In genomic region chr20:32470940-32471339, GRCh38 we compare ENCODE assay signal across 13 cellular contexts.
DNase-seq lines count a peak whose midpoint lies in the region; ATAC-seq and TF ChIP-seq lines count a peak whose summit lies in the region.
"Had no signal": no experiment of that assay in that cellular context is flagged by ENCODE, and none has a peak within 500 bp of the region (broad histone marks: within the 10 kb centered on the region; RNA-seq: fewer than 3 reads in every experiment).

No MANE protein-coding gene starts in this region.

- TF ChIP-seq CTCF in activated CD8-positive, alpha-beta T cell treated with anti-CD3 and anti-CD28 coated beads for 36 hours (IDR thresholded peaks at IDR 0.05) = no peak
- no peak for TF ChIP-seq CTCF in WERI-Rb-1 (IDR thresholded peaks at IDR 0.05; ENCODE audit: low read depth, low read length)

- H3K27ac ChIP-seq in cingulate gyrus (ENCODE audit: low read depth, low read length) (peak overlapping the region; percentile 75), muscle layer of colon (ENCODE audit: low read depth, low read length) (peak overlapping the region; percentile 61), subcutaneous abdominal adipose tissue (ENCODE audit: low read depth, low read length) (peak overlapping the region; percentile 77), WERI-Rb-1 (no peak overlapping the region; the same call in 1 of the 2 replicates)

- H3K9me3 ChIP-seq in muscle layer of colon (ENCODE audit: low read length) (no peaks in the 10 kb centered on the region), subcutaneous abdominal adipose tissue (ENCODE audit: control insufficient read depth in 5 of 5, low read length in 5 of 5) (no peaks in the 10 kb centered on the region), WERI-Rb-1 (ENCODE audit: severe bottlenecking) (no peaks in the 10 kb centered on the region)

- H3K4me1 ChIP-seq in muscle layer of colon (ENCODE audit: insufficient read depth, low read length) = peaks cover 86% of the 10 kb centered on the region
- peaks cover 17 to 98% (median 74%) of the 10 kb centered on the region in 5 donors for H3K4me1 ChIP-seq in subcutaneous abdominal adipose tissue (ENCODE audit: control insufficient read depth in 5 of 5, insufficient read depth in 5 of 5, low read length in 5 of 5)

- no peak overlapping the region for H3K4me3 Mint-ChIP-seq in activated CD8-positive, alpha-beta T cell treated with anti-CD3 and anti-CD28 coated beads for 36 hours
- no peak overlapping the region for H3K4me3 Mint-ChIP-seq in activated CD8-positive, alpha-beta T cell treated with anti-CD3 and anti-CD28 coated beads, Interleukin-2, amount 10 ng/mL, durations not matched to agents 7 days and 5 days
- H3K4me3 Mint-ChIP-seq: activated T-cell treated with anti-CD3 and anti-CD28 coated beads, Interleukin-2, amount 50 U/mL, for 72 hours had no signal

- H3K9me3 Mint-ChIP-seq in activated CD8-positive, alpha-beta T cell treated with anti-CD3 and anti-CD28 coated beads for 36 hours = no peaks in the 10 kb centered on the region
- H3K9me3 Mint-ChIP-seq in activated CD8-positive, alpha-beta T cell treated with anti-CD3 and anti-CD28 coated beads, Interleukin-2, amount 10 ng/mL, durations not matched to agents 7 days and 5 days (ENCODE audit: insufficient read depth) = no peaks in the 10 kb centered on the region
- H3K9me3 Mint-ChIP-seq: activated T-cell treated with anti-CD3 and anti-CD28 coated beads, Interleukin-2, amount 50 U/mL, for 72 hours; brain had no signal

- H3K27ac Mint-ChIP-seq in activated CD8-positive, alpha-beta T cell treated with anti-CD3 and anti-CD28 coated beads for 36 hours = peak overlapping the region; percentile 72
- no peak overlapping the region for H3K27ac Mint-ChIP-seq in activated CD8-positive, alpha-beta T cell treated with anti-CD3 and anti-CD28 coated beads, Interleukin-2, amount 10 ng/mL, durations not matched to agents 7 days and 5 days

- H3K4me1 Mint-ChIP-seq in activated CD8-positive, alpha-beta T cell treated with anti-CD3 and anti-CD28 coated beads for 36 hours (ENCODE audit: low read depth) = peaks cover 17% of the 10 kb centered on the region
- peaks cover 3% of the 10 kb centered on the region for H3K4me1 Mint-ChIP-seq in activated CD8-positive, alpha-beta T cell treated with anti-CD3 and anti-CD28 coated beads, Interleukin-2, amount 10 ng/mL, durations not matched to agents 7 days and 5 days (ENCODE audit: low read depth)

- peak overlapping the region in 1 of 2 donors; percentile 14 for H3K4me3 ChIP-seq in muscle layer of colon (ENCODE audit: low read depth in 1 of 2, low read length in 2 of 2)
- H3K4me3 ChIP-seq in subcutaneous abdominal adipose tissue (ENCODE audit: low read depth in 1 of 5, low read length in 5 of 5) = peak overlapping the region in 1 of 5 donors; percentile 26
- no peak overlapping the region for H3K4me3 ChIP-seq in WERI-Rb-1 (ENCODE audit: low read depth, low read length)

- peaks cover 9% of the 10 kb centered on the region for H3K36me3 Mint-ChIP-seq in activated CD8-positive, alpha-beta T cell treated with anti-CD3 and anti-CD28 coated beads for 36 hours (ENCODE audit: low read depth)
- H3K36me3 Mint-ChIP-seq in activated CD8-positive, alpha-beta T cell treated with anti-CD3 and anti-CD28 coated beads, Interleukin-2, amount 10 ng/mL, durations not matched to agents 7 days and 5 days (ENCODE audit: low read depth) = peaks cover 6% of the 10 kb centered on the region

- H3K36me3 ChIP-seq in muscle layer of colon (ENCODE audit: insufficient read depth, low read length) = peaks cover 11% of the 10 kb centered on the region
- H3K36me3 ChIP-seq in subcutaneous abdominal adipose tissue (ENCODE audit: control insufficient read depth in 5 of 5, insufficient read depth in 5 of 5, low read length in 5 of 5) = peaks cover 0 to 15% (median 4%) of the 10 kb centered on the region in 5 donors
- H3K36me3 ChIP-seq in WERI-Rb-1 = peaks cover 58% of the 10 kb centered on the region

- no peaks in the 10 kb centered on the region for H3K27me3 Mint-ChIP-seq in activated CD8-positive, alpha-beta T cell treated with anti-CD3 and anti-CD28 coated beads for 36 hours
- H3K27me3 Mint-ChIP-seq in activated CD8-positive, alpha-beta T cell treated with anti-CD3 and anti-CD28 coated beads, Interleukin-2, amount 10 ng/mL, durations not matched to agents 7 days and 5 days (ENCODE audit: low read depth) = no peaks in the 10 kb centered on the region
- H3K27me3 Mint-ChIP-seq: brain had no signal

- POLR2A ChIA-PET in activated CD8-positive, alpha-beta T cell treated with anti-CD3 and anti-CD28 coated beads for 36 hours (lab: Charles Lee) = no interaction called here
- POLR2A ChIA-PET in activated CD8-positive, alpha-beta T cell treated with anti-CD3 and anti-CD28 coated beads, Interleukin-2, amount 10 ng/mL, durations not matched to agents 7 days and 5 days (lab: Charles Lee) = no interaction called here

- CTCF ChIA-PET in activated CD8-positive, alpha-beta T cell treated with anti-CD3 and anti-CD28 coated beads for 36 hours (lab: Charles Lee) = interaction anchor here (0.8 to 1.4 kb wide), 3 partner anchors 22 to 181 kb away, joined by 3 to 4 read pairs (median 3); no protein-coding TSS in a partner anchor
- CTCF ChIA-PET in activated CD8-positive, alpha-beta T cell treated with anti-CD3 and anti-CD28 coated beads, Interleukin-2, amount 10 ng/mL, durations not matched to agents 7 days and 5 days (lab: Charles Lee) = interaction anchor here (0.8 to 2.0 kb wide), 3 partner anchors 10 to 181 kb away, joined by 3 to 6 read pairs (median 4); no protein-coding TSS in a partner anchor

- ATAC-seq in activated CD8-positive, alpha-beta T cell treated with anti-CD3 and anti-CD28 coated beads for 36 hours = no peak
- ATAC-seq in activated CD8-positive, alpha-beta T cell treated with anti-CD3 and anti-CD28 coated beads, Interleukin-2, amount 10 ng/mL, durations not matched to agents 7 days and 5 days = no peak

- H3K27me3 ChIP-seq in muscle layer of colon (ENCODE audit: control insufficient read depth in 1 of 2, insufficient read depth in 2 of 2, low read length in 2 of 2) (no peaks in the 10 kb centered on the region), subcutaneous abdominal adipose tissue (ENCODE audit: control insufficient read depth in 5 of 5, insufficient read depth in 4 of 5, low read length in 5 of 5) (no peaks in the 10 kb centered on the region), WERI-Rb-1 (ENCODE audit: insufficient read depth, low read depth, severe bottlenecking) (no peaks in the 10 kb centered on the region)

- no peak for DNase-seq in activated CD8-positive, alpha-beta T cell treated with anti-CD3 and anti-CD28 coated beads for 36 hours
- DNase-seq in activated CD8-positive, alpha-beta T cell treated with anti-CD3 and anti-CD28 coated beads, Interleukin-2, amount 10 ng/mL, durations not matched to agents 7 days and 5 days = no peak
- DNase-seq in NCI-H187 (lab: John Stamatoyannopoulos, UW) (no peak), NCI-H187 treated with DMSO at 0.1 percent for 48 hours (lab: John Stamatoyannopoulos, UW) (no peak), WERI-Rb-1 (no peak)
- DNase-seq: activated CD4-positive, alpha-beta T cell treated with anti-CD3 and anti-CD28 coated beads for 4 hours; activated T-cell treated with anti-CD3 and anti-CD28 coated beads, Interleukin-2, amount 50 U/mL, for 72 hours; NCI-H1105 treated with DMSO at 0.1 percent for 48 hours; NCI-H226 had no signal

- no peak overlapping the region for H3K9ac ChIP-seq in muscle layer of colon (ENCODE audit: low read length)
- peak overlapping the region in 4 of 5 donors; percentile 15 to 63 (median 46) for H3K9ac ChIP-seq in subcutaneous abdominal adipose tissue (ENCODE audit: low read length in 5 of 5)

- intact Hi-C loops in activated CD8-positive, alpha-beta T cell treated with anti-CD3 and anti-CD28 coated beads for 36 hours (cut with micrococcal nuclease) = no loop called here
